8 cellular contexts compared by ENCODE assay signal in the genomic region with DNA sequence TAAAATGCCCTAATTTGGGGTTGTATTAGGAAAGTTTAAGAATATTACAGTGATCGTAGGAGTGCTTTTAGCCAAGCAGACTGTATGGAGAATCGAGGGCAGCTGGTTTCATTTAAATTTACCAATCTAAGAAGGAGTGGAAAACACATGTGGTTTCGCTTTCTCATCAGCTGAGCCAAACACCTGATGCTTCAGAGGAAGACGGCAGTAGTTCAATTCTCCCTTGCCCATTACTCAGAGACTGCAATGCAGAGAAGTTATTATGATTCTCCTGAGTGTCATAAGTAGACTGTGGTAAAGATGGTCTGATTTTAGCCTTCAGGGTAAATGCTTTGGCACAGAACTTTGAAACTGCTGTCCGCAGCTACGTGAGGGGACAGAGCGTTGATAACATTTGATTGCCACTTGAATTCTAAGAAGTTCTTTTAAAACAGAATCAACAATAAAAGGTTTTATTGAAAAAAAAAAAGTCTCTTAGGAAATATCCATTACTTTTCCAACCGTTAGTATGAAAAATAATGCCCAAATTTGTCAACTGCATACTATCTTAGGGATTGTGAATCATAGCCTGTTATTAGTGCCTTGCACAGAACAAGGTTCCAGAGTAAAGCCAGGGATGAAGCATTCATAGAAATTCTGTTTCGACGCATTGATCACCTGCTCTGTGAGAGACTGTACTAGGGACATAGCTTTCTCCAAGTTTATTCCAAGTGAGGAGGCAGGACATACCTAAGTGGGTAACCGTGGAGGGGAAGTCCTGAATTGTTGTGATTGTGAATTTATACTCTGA. TPM values are rescaled to one million over a fixed set of nuclear protein-coding genes. Genes with fewer than 3 reads are reported as not detected.
A peak's percentile ranks its signal among the peaks of the same experiment; 100 is the strongest.
DNase-seq lines count a peak whose midpoint lies in the region; ATAC-seq and TF ChIP-seq lines count a peak whose summit lies in the region.

No MANE protein-coding gene starts in this region.

- H3K4me2 ChIP-seq in skeletal muscle satellite cell (ENCODE audit: low read length) (peak overlapping the region; percentile 75), neuronal stem cell (ENCODE audit: insufficient read depth, low read length, poor library complexity, severe bottlenecking) (no peak overlapping the region)

- H3K27ac ChIP-seq in RWPE2 (ENCODE audit: poor library complexity, severe bottlenecking) (peak overlapping the region; percentile 34), epithelial cell of prostate (peak overlapping the region; percentile 71), neuronal stem cell (replicated peaks; ENCODE audit: low read length) (no peak overlapping the region)

- H3K23ac ChIP-seq in neuronal stem cell (ENCODE audit: low read depth, low read length, poor library complexity), result no peak overlapping the region

- H2BK12ac ChIP-seq in neuronal stem cell (ENCODE audit: low read length), result no peak overlapping the region

- peak; percentile 13; the same call in 1 of the 3 replicates for ATAC-seq in RWPE2 (ENCODE audit: low read depth)
- ATAC-seq in GM21529 (IDR thresholded peaks at IDR 0.05; ENCODE audit: unreplicated experiment), result no peak

- no peaks in the 10 kb centered on the region for H3K79me1 ChIP-seq in neuronal stem cell (ENCODE audit: low read depth, low read length)

- no peak overlapping the region for H3K4ac ChIP-seq in neuronal stem cell (ENCODE audit: low read length)

- H3K9me3 ChIP-seq in RWPE2 (ENCODE audit: severe bottlenecking), result no peaks in the 10 kb centered on the region
- H3K9me3 ChIP-seq in skeletal muscle satellite cell (replicated peaks; ENCODE audit: low read length), result no peaks in the 10 kb centered on the region
- H3K9me3 ChIP-seq in neuronal stem cell (replicated peaks in 1 of 2; ENCODE audit: control insufficient read depth in 2 of 2, insufficient read depth in 1 of 2, low read depth in 1 of 2, low read length in 2 of 2), result no peaks in the 10 kb centered on the region

- H3K4me1 ChIP-seq in RWPE2 (ENCODE audit: insufficient read depth, poor library complexity, severe bottlenecking), result peaks cover 35% of the 10 kb centered on the region
- peaks cover 47% of the 10 kb centered on the region for H3K4me1 ChIP-seq in skeletal muscle satellite cell (ENCODE audit: control insufficient read depth, insufficient read depth, low read length)
- peaks cover 0 to 5% of the 10 kb centered on the region in 2 donors for H3K4me1 ChIP-seq in neuronal stem cell (ENCODE audit: control insufficient read depth in 2 of 2, insufficient read depth in 1 of 2, low read depth in 1 of 2, low read length in 2 of 2)

- DNase-seq in GM04504 (ENCODE audit: low read depth) (peak; percentile 68), RWPE2 (ENCODE audit: low spot score) (no peak), epithelial cell of prostate (ENCODE audit: low read depth, low spot score) (peak; percentile 26), neuronal stem cell (ENCODE audit: low spot score) (no peak), MV-4-11 (lab: John Stamatoyannopoulos, UW) (no peak)
- DNase-seq in stimulated activated CD8-positive, alpha-beta memory T cell treated with anti-CD3 and anti-CD28 coated beads, Interleukin-4, amount 100 ng/mL, for 48 hours, result no peak

- H4K8ac ChIP-seq in neuronal stem cell (ENCODE audit: low read depth, low read length), result no peak overlapping the region

- H3K4me3 ChIP-seq in RWPE2 (ENCODE audit: severe bottlenecking) (no peak overlapping the region), skeletal muscle satellite cell (ENCODE audit: low read length) (peak overlapping the region; percentile 40), neuronal stem cell (ENCODE audit: low read length in 2 of 2) (no peak overlapping the region)

- H3K14ac ChIP-seq in neuronal stem cell (ENCODE audit: low read length), result no peak overlapping the region

- no peak overlapping the region for H2AK5ac ChIP-seq in neuronal stem cell (ENCODE audit: low read depth, low read length)

- WGBS in neuronal stem cell (ENCODE audit: extremely low coverage in 2 of 2, insufficient read length in 2 of 2, insufficient replicate concordance in 1 of 2), 2 donors, result no CpG with 5 or more reads among the region's 11 CpGs

- no peak overlapping the region for H2BK5ac ChIP-seq in neuronal stem cell (ENCODE audit: low read length)

- no peak overlapping the region for H2BK15ac ChIP-seq in neuronal stem cell (ENCODE audit: low read length)

- no peak overlapping the region for H2AFZ ChIP-seq in neuronal stem cell (ENCODE audit: low read length)

- H3K36me3 ChIP-seq in RWPE2 (ENCODE audit: low read depth) (peaks cover 19% of the 10 kb centered on the region), skeletal muscle satellite cell (ENCODE audit: insufficient read depth, low read length) (peaks cover 18% of the 10 kb centered on the region), neuronal stem cell (replicated peaks in 1 of 2; ENCODE audit: control insufficient read depth in 2 of 2, insufficient read depth in 2 of 2, low read length in 2 of 2) (peaks cover 5 to 60% of the 10 kb centered on the region in 2 donors)

- peak overlapping the region; percentile 19 for H3K9ac ChIP-seq in skeletal muscle satellite cell (ENCODE audit: low read depth, low read length)
- no peak overlapping the region for H3K9ac ChIP-seq in neuronal stem cell (ENCODE audit: low read depth, low read length, poor library complexity)

- no peak overlapping the region for H2BK120ac ChIP-seq in neuronal stem cell (ENCODE audit: low read depth, low read length)

- H3K27me3 ChIP-seq in RWPE2 (ENCODE audit: insufficient read depth, poor library complexity, severe bottlenecking), result no peaks in the 10 kb centered on the region
- H3K27me3 ChIP-seq in skeletal muscle satellite cell (ENCODE audit: control insufficient read depth, insufficient read depth, low read length), result no peaks in the 10 kb centered on the region
- no peaks in the 10 kb centered on the region for H3K27me3 ChIP-seq in neuronal stem cell (ENCODE audit: control insufficient read depth in 3 of 3, insufficient read depth in 3 of 3, low read depth in 1 of 3, low read length in 3 of 3)

- H4K91ac ChIP-seq in neuronal stem cell (ENCODE audit: low read depth, low read length, poor library complexity), result no peak overlapping the region

- no peak overlapping the region for H3K18ac ChIP-seq in neuronal stem cell (ENCODE audit: low read length)

- no peak for TF ChIP-seq CTCF in RWPE2 (IDR thresholded peaks at IDR 0.05; ENCODE audit: poor library complexity, severe bottlenecking)

RNA-seq across cellular contexts. Expression of a gene that starts 25.6 kb away (rescaled TPM):
- total RNA-seq in skeletal muscle satellite cell (2012; rRNA removed), result 5.6 and 8.5 TPM in 2 replicates
- polyA plus RNA-seq in neuronal stem cell (2013, experiment 1 of 2), result 7.9 TPM
- 7.6 TPM for polyA plus RNA-seq in neuronal stem cell (2013, experiment 2 of 2)

Comparison
In these comparisons a context has a peak if more than half of its experiments do, and no peak if none do; other contexts are left out.
1. DNase-seq: peak in GM04504 (single experiment) and epithelial cell of prostate (single experiment); none in RWPE2 (single experiment), neuronal stem cell (single experiment), stimulated activated CD8-positive, alpha-beta memory T cell treated with anti-CD3 and anti-CD28 coated beads, Interleukin-4, amount 100 ng/mL, for 48 hours (single experiment) and MV-4-11 (single experiment).